17 cellular contexts compared by ENCODE assay signal in the genomic region with DNA sequence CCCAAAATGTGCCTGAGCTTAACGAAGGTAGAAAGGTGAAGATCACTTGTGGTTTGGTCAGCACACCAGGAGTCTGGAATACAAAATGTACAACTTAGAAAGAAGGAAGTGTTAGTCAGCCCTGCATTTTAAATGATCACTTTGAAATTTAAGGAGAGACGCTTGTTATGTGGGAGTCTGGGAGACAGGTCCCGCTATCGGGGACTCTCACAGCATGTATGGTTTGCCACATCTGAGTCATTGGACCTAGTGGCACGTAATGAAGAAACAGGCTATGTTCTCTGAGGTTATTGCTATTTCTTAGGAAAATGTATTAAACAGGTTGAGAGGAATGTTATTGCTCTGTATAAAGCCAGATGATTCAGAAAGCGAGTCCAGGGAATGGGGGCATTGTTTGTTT.
DNase-seq lines count a peak whose midpoint lies in the region; ATAC-seq and TF ChIP-seq lines count a peak whose summit lies in the region.
"Had no signal": no experiment of that assay in that cellular context is flagged by ENCODE, and none has a peak within 500 bp of the region (broad histone marks: within the 10 kb centered on the region; RNA-seq: fewer than 3 reads in every experiment).

No MANE protein-coding gene starts in this region.

- no peaks in the 10 kb centered on the region for H3K9me3 ChIP-seq in colonic mucosa
- H3K9me3 ChIP-seq: A549, HAP-1 had no signal

- ATAC-seq in HG03469 (IDR thresholded peaks at IDR 0.05; ENCODE audit: unreplicated experiment) (no peak), GM19324 (IDR thresholded peaks at IDR 0.05; ENCODE audit: low FRiP score, unreplicated experiment) (no peak)
- ATAC-seq: A549, GM12878 had no signal

- intact Hi-C loops in colonic mucosa (cut with DNase I) = no loop called here

- H3K4me1 ChIP-seq in colonic mucosa = no peaks in the 10 kb centered on the region
- H3K4me1 ChIP-seq: A549, BLaER1, HAP-1 had no signal

- no peaks in the 10 kb centered on the region for H3K27me3 ChIP-seq in colonic mucosa
- H3K27me3 ChIP-seq: BLaER1 had no signal

- no peak overlapping the region for H3K4me3 ChIP-seq in colonic mucosa
- H3K4me3 ChIP-seq: A549, BLaER1, GM12878, HAP-1 had no signal

- no peak overlapping the region for H3K9ac ChIP-seq in colonic mucosa (ENCODE audit: low read depth in 2 of 2, low read length in 2 of 2)
- H3K9ac ChIP-seq: BLaER1 had no signal

- no peak overlapping the region for H3K27ac ChIP-seq in colonic mucosa
- H3K27ac ChIP-seq: A549, BLaER1 had no signal

- no peak for TF ChIP-seq CTCF in colonic mucosa (IDR thresholded peaks at IDR 0.05)

- H3K36me3 ChIP-seq in colonic mucosa = no peaks in the 10 kb centered on the region
- H3K36me3 ChIP-seq: BLaER1, HAP-1 had no signal

- DNase-seq in H4 (ENCODE audit: low spot score) = peak; percentile 45
- peak; percentile 60 for DNase-seq in OCI-M1 (lab: John Stamatoyannopoulos, UW)
- peak; percentile 69 for DNase-seq in astrocyte of the hippocampus (ENCODE audit: low read depth, low spot score)
- DNase-seq in non-pigmented ciliary epithelial cell (ENCODE audit: low read depth) = peak; percentile 75
- no peak for DNase-seq in colonic mucosa
- DNase-seq in MV-4-11 (lab: John Stamatoyannopoulos, UW) = no peak
- DNase-seq: AML-193; CD4-positive, alpha-beta memory T cell; DMS153; DMS79 treated with DMSO at 0.1 percent for 48 hours; EL had no signal

Comparison
In these comparisons a context has a peak if more than half of its experiments do, and no peak if none do; other contexts are left out.
1. DNase-seq: peak in H4 (single experiment), OCI-M1 (single experiment), astrocyte of the hippocampus (single experiment) and non-pigmented ciliary epithelial cell (single experiment); none in colonic mucosa (single experiment) and MV-4-11 (single experiment).